ENCODE assay signal across 2 cellular contexts in genomic region chr1:109249654-109250401, GRCh38.
A peak's percentile ranks its signal among the peaks of the same experiment; 100 is the strongest.
TF ChIP-seq lines count a peak whose summit lies in the region.

No MANE protein-coding gene starts in this region.

TF ChIP-seq in K562, 482 proteins besides CTCF, POLR2A, EP300 and RAD21 (continues in another document):
- TF ChIP-seq GATAD2B (IDR thresholded peaks at IDR 0.05; ENCODE audit: borderline replicate concordance) = no peak; the same call in none of the 2 replicates
- no peak for TF ChIP-seq ZFP1 (CRISPR knock-in tag; IDR thresholded peaks at IDR 0.05)
- no peak for TF ChIP-seq PHB (CRISPR knock-in tag; IDR thresholded peaks at IDR 0.05)
- TF ChIP-seq SMARCC2 (IDR thresholded peaks at IDR 0.05; ENCODE audit: low read depth) = no peak
- TF ChIP-seq HMGXB4 (CRISPR knock-in tag; IDR thresholded peaks at IDR 0.05) = no peak
- TF ChIP-seq RCOR1 (IDR thresholded peaks at IDR 0.05; ENCODE audit: borderline replicate concordance in 1 of 2, low read depth in 2 of 2, low read length in 2 of 2) = no peak
- TF ChIP-seq ZNF407 (IDR thresholded peaks at IDR 0.05; ENCODE audit: low read depth) = no peak
- TF ChIP-seq ELK3 (CRISPR knock-in tag; IDR thresholded peaks at IDR 0.05) = no peak
- no peak for TF ChIP-seq FOXP4 (CRISPR knock-in tag; IDR thresholded peaks at IDR 0.05; ENCODE audit: borderline replicate concordance)
- no peak for TF ChIP-seq KLF6 (CRISPR knock-in tag; IDR thresholded peaks at IDR 0.05; ENCODE audit: borderline replicate concordance)

TF ChIP-seq in neural cell, 6 proteins besides CTCF, POLR2A, EP300 and RAD21:
- TF ChIP-seq REST (IDR thresholded peaks at IDR 0.05; ENCODE audit: borderline replicate concordance) (no peak), MXI1 (conservative IDR thresholded peaks at IDR 0.05; ENCODE audit: poor library complexity, severe bottlenecking) (peak; percentile 57)
